Comparison of ENCODE assay signal across 9 cellular contexts in genomic region chr15:69225355-69226027, GRCh38.
A peak's percentile ranks its signal among the peaks of the same experiment; 100 is the strongest.
DNase-seq lines count a peak whose midpoint lies in the region; ATAC-seq, FAIRE-seq and TF ChIP-seq lines count a peak whose summit lies in the region.
"Had no signal": no experiment of that assay in that cellular context is flagged by ENCODE, and none has a peak within 500 bp of the region (broad histone marks: within the 10 kb centered on the region; RNA-seq: fewer than 3 reads in every experiment).

No MANE protein-coding gene starts in this region.

- H3K9me3 Mint-ChIP-seq in activated naive CD8-positive, alpha-beta T cell treated with anti-CD3 and anti-CD28 coated beads for 36 hours, result peaks cover 12% of the 10 kb centered on the region

- H3K27me3 ChIP-seq in bronchial epithelial cell (ENCODE audit: control insufficient read depth, insufficient read depth, low read length), result no peaks in the 10 kb centered on the region

- intact Hi-C loops in posterior cingulate gyrus (cut with DNase I), result loop anchor here (1.0 kb wide), 1 partner anchor 166 kb away; no protein-coding TSS in a partner anchor

- ATAC-seq in GM18519 (IDR thresholded peaks at IDR 0.05; ENCODE audit: low FRiP score, unreplicated experiment), result no peak

- no peaks in the 10 kb centered on the region for H3K4me1 Mint-ChIP-seq in activated naive CD8-positive, alpha-beta T cell treated with anti-CD3 and anti-CD28 coated beads for 36 hours

- no peaks in the 10 kb centered on the region for H3K36me3 ChIP-seq in bronchial epithelial cell (ENCODE audit: control insufficient read depth, insufficient read depth, low read length)

- H3K36me3 Mint-ChIP-seq in activated naive CD8-positive, alpha-beta T cell treated with anti-CD3 and anti-CD28 coated beads for 36 hours, result peaks cover 12% of the 10 kb centered on the region

- H3K4me3 ChIP-seq in bronchial epithelial cell (ENCODE audit: low read depth, low read length), result no peak overlapping the region

- TF ChIP-seq CTCF in bronchial epithelial cell (IDR thresholded peaks at IDR 0.05; ENCODE audit: insufficient read depth, low read length, severe bottlenecking), result no peak

- FAIRE-seq in bronchial epithelial cell (lab: Jason Lieb, UNC), result no peak

- H3K4me3 Mint-ChIP-seq in activated naive CD8-positive, alpha-beta T cell treated with anti-CD3 and anti-CD28 coated beads for 36 hours, result no peak overlapping the region
- H3K4me3 Mint-ChIP-seq: dendritic cell treated with granulocyte-macrophage colony-stimulating factor and Interleukin-4, amounts not matched to agents 40 ng/mL and 50 ng/mL, for 4 days had no signal

- no peaks in the 10 kb centered on the region for H3K27me3 Mint-ChIP-seq in activated naive CD8-positive, alpha-beta T cell treated with anti-CD3 and anti-CD28 coated beads for 36 hours
- H3K27me3 Mint-ChIP-seq: dendritic cell treated with granulocyte-macrophage colony-stimulating factor and Interleukin-4, amounts not matched to agents 40 ng/mL and 50 ng/mL, for 4 days had no signal

- peak; percentile 27 for DNase-seq in GM03348 (ENCODE audit: low spot score)
- DNase-seq in NCI-H2227 treated with DMSO at 0.1 percent for 48 hours (lab: John Stamatoyannopoulos, UW), result peak; percentile 44
- peak; percentile 57 for DNase-seq in bronchial epithelial cell (ENCODE audit: low read depth)
- peak; percentile 23 for DNase-seq in myocyte (ENCODE audit: low read depth)
- DNase-seq in activated naive CD8-positive, alpha-beta T cell treated with anti-CD3 and anti-CD28 coated beads for 36 hours, result no peak
- no peak for DNase-seq in posterior cingulate gyrus
- no peak for DNase-seq in middle frontal gyrus (ENCODE audit: extremely low spot score, low spot score)

- H3K27ac Mint-ChIP-seq in activated naive CD8-positive, alpha-beta T cell treated with anti-CD3 and anti-CD28 coated beads for 36 hours, result no peak overlapping the region
- H3K27ac Mint-ChIP-seq: dendritic cell treated with granulocyte-macrophage colony-stimulating factor and Interleukin-4, amounts not matched to agents 40 ng/mL and 50 ng/mL, for 4 days had no signal

Comparison
In these comparisons a context has a peak if more than half of its experiments do, and no peak if none do; other contexts are left out.
1. DNase-seq: peak in GM03348 (single experiment), NCI-H2227 treated with DMSO at 0.1 percent for 48 hours (single experiment), bronchial epithelial cell (single experiment) and myocyte (single experiment); none in activated naive CD8-positive, alpha-beta T cell treated with anti-CD3 and anti-CD28 coated beads for 36 hours (single experiment), posterior cingulate gyrus (0 of 10) and middle frontal gyrus (single experiment).